ENCODE assay signal across 26 cellular contexts in genomic region chr1:63848764-63849548, GRCh38.
A peak's percentile ranks its signal among the peaks of the same experiment; 100 is the strongest.
DNase-seq lines count a peak whose midpoint lies in the region; ATAC-seq, FAIRE-seq and TF ChIP-seq lines count a peak whose summit lies in the region.
"Had no signal": no experiment of that assay in that cellular context is flagged by ENCODE, and none has a peak within 500 bp of the region (broad histone marks: within the 10 kb centered on the region; RNA-seq: fewer than 3 reads in every experiment).

No MANE protein-coding gene starts in this region.

- TF ChIP-seq EP300 in K562 (IDR thresholded peaks at IDR 0.05; ENCODE audit: low read length), result no peak

- H3K4ac ChIP-seq in H9 (ENCODE audit: low read depth, low read length), result no peak overlapping the region

- peaks cover 13% of the 10 kb centered on the region; the same call in 1 of the 2 replicates for H3K4me1 ChIP-seq in H9 (ENCODE audit: insufficient read depth, low read length)
- H3K4me1 ChIP-seq in HUES64 (ENCODE audit: insufficient read depth, low read length), result peaks cover 56% of the 10 kb centered on the region
- no peaks in the 10 kb centered on the region for H3K4me1 ChIP-seq in K562 (replicated peaks in 1 of 2; ENCODE audit: control insufficient read depth in 2 of 2, insufficient read depth in 2 of 2, low read length in 2 of 2)
- H3K4me1 ChIP-seq in left ventricle myocardium inferior, result peaks cover 25% of the 10 kb centered on the region

- no peaks in the 10 kb centered on the region for H3K9me1 ChIP-seq in K562 (ENCODE audit: control insufficient read depth, insufficient read depth, low read length)

- POLR2A ChIA-PET in K562 (lab: Yijun Ruan, JAX) (no interaction called here), HEK293T (lab: Yijun Ruan, JAX) (no interaction called here)

- H3K4me3 ChIP-seq in HUES64 (ENCODE audit: low read length) (no peak overlapping the region), K562 (no peak overlapping the region), left ventricle myocardium inferior (no peak overlapping the region)
- H3K4me3 ChIP-seq: SJCRH30 had no signal

- H2AFZ ChIP-seq in H9 (ENCODE audit: low read length), result no peak overlapping the region
- no peak overlapping the region for H2AFZ ChIP-seq in K562 (ENCODE audit: low read depth, low read length)

- H3K27me3 Mint-ChIP-seq in H9 (ENCODE audit: low read depth) (no peaks in the 10 kb centered on the region; the same call in 1 of the 2 replicates), nephron (ENCODE audit: low read depth) (no peaks in the 10 kb centered on the region), T-helper 17 cell (peaks cover 33% of the 10 kb centered on the region)

- H3K4me1 Mint-ChIP-seq in H9 (peaks cover 70 to 83% of the 10 kb centered on the region in 2 experiments), nephron (peaks cover 63% of the 10 kb centered on the region), T-helper 17 cell (no peaks in the 10 kb centered on the region)
- H3K4me1 Mint-ChIP-seq: CD4-positive, alpha-beta memory T cell; T-cell had no signal

- H3K36me3 Mint-ChIP-seq in H9 (ENCODE audit: insufficient read depth in 1 of 3, low read depth in 3 of 3) (no peaks in the 10 kb centered on the region; a peak in 2 of 7 replicates), nephron (ENCODE audit: low read depth) (no peaks in the 10 kb centered on the region), T-helper 17 cell (ENCODE audit: low read depth) (no peaks in the 10 kb centered on the region)
- H3K36me3 Mint-ChIP-seq: CD4-positive, alpha-beta memory T cell; T-cell had no signal

- no peak overlapping the region for H2BK12ac ChIP-seq in H9 (ENCODE audit: insufficient read length, low read depth, low read length)

- CTCF ChIA-PET in K562 (lab: Yijun Ruan, JAX; ENCODE audit: low intra/inter-chr PET ratio) (no interaction called here), HEK293T (lab: Yijun Ruan, JAX) (interaction anchor here (1.0 kb wide), 2 partner anchors 52 to 174 kb away, joined by 3 read pairs; no protein-coding TSS in a partner anchor)

- no peak overlapping the region for H4K8ac ChIP-seq in H9 (replicated peaks; ENCODE audit: insufficient read length, low read depth, low read length)

- H3K79me1 ChIP-seq in H9 (ENCODE audit: insufficient read depth, low read depth, low read length, poor library complexity, severe bottlenecking), result peaks cover 10% of the 10 kb centered on the region

- no peaks in the 10 kb centered on the region for H4K20me1 ChIP-seq in H9 (ENCODE audit: control insufficient read depth, insufficient read depth, insufficient read length)
- no peaks in the 10 kb centered on the region for H4K20me1 ChIP-seq in K562 (replicated peaks; ENCODE audit: control insufficient read depth, insufficient read depth, low read length)

- H3K79me2 ChIP-seq in H9 (ENCODE audit: insufficient read depth, low read length), result peaks cover 21% of the 10 kb centered on the region
- no peaks in the 10 kb centered on the region for H3K79me2 ChIP-seq in K562 (ENCODE audit: control insufficient read depth, insufficient read depth, low read length)

- no peak overlapping the region for H2BK20ac ChIP-seq in H9 (ENCODE audit: low read depth, low read length, poor library complexity, severe bottlenecking)

- no peak overlapping the region for H3K27ac ChIP-seq in H9 (ENCODE audit: insufficient read length, low read depth, low read length)
- peak overlapping the region; percentile 34; the same call in 1 of the 2 replicates for H3K27ac ChIP-seq in HUES64 (ENCODE audit: low read depth, low read length)
- H3K27ac ChIP-seq in K562 (ENCODE audit: extremely low read depth, low read depth, low read length), result no peak overlapping the region
- no peak overlapping the region for H3K27ac ChIP-seq in left ventricle myocardium inferior (replicated peaks)
- H3K27ac ChIP-seq: SJCRH30 had no signal

- TF ChIP-seq POLR2A in K562 (conservative IDR thresholded peaks at IDR 0.05), result no peak

- no peak overlapping the region for H3K18ac ChIP-seq in H9 (ENCODE audit: insufficient read length, low read depth, low read length)

- ATAC-seq in K562 (no peak), T-helper 17 cell (no peak)
- ATAC-seq: HCT116, PC-3, Right ventricle myocardium inferior, T-cell had no signal

- 0 out of 7 replicates have a peak overlapping the region, but pooled peaks of 2 of the 3 experiments have one; percentile 36 to 37 for H3K27ac Mint-ChIP-seq in H9
- H3K27ac Mint-ChIP-seq in nephron, result peak overlapping the region; percentile 54 to 68 (median 63)
- no peak overlapping the region for H3K27ac Mint-ChIP-seq in T-helper 17 cell
- H3K27ac Mint-ChIP-seq: CD4-positive, alpha-beta memory T cell; T-cell had no signal

- no peak overlapping the region for H3K23ac ChIP-seq in H9 (ENCODE audit: insufficient read length, low read depth, low read length)

- H4K91ac ChIP-seq in H9 (ENCODE audit: insufficient read length, low read depth, low read length), result no peak overlapping the region

- H3K4me2 ChIP-seq in H9 (ENCODE audit: insufficient read depth, insufficient read length, low read length) (no peak overlapping the region), K562 (ENCODE audit: insufficient read depth, low read length) (no peak overlapping the region)

- intact Hi-C loops in K562 (cut with micrococcal nuclease) (no loop called here), left ventricle myocardium inferior (cut with micrococcal nuclease) (no loop called here)

- DNase-seq in H9 (no peak), K562 (ENCODE audit: extremely low read depth in 1 of 4, low spot score in 3 of 4) (no peak), HEK293T (ENCODE audit: extremely low spot score) (no peak), T-helper 17 cell (no peak), left ventricle myocardium inferior (no peak)
- DNase-seq: C1 segment of cervical spinal cord; Caco-2; CD4-positive, alpha-beta memory T cell; IMR-90; NCI-H1092; NCI-H1417 treated with DMSO at 0.1 percent for 48 hours; NCI-H1694 treated with DMSO at 0.1 percent for 48 hours; NCI-H2081; NCI-H345; NCI-H524; NCI-H82; NK-92 treated with Interleukin-12 subunit alpha and Interleukin-12 subunit beta, amount 100 ng/mL, for 24 hours; PC-3; SJCRH30; T-cell had no signal

- H3K9me3 ChIP-seq in H9 (ENCODE audit: control insufficient read depth, low read depth, low read length) (no peaks in the 10 kb centered on the region), HUES64 (ENCODE audit: insufficient read depth, low read depth, low read length) (no peaks in the 10 kb centered on the region), K562 (replicated peaks; ENCODE audit: control insufficient read depth, insufficient read depth, low read depth, low read length) (no peaks in the 10 kb centered on the region), T-helper 17 cell (ENCODE audit: control insufficient read depth, low read length, poor library complexity, severe bottlenecking) (no peaks in the 10 kb centered on the region), left ventricle myocardium inferior (replicated peaks) (no peaks in the 10 kb centered on the region)
- H3K9me3 ChIP-seq: Caco-2, SJCRH30 had no signal

- no peak overlapping the region for H3K9ac ChIP-seq in H9 (ENCODE audit: extremely low read depth, insufficient read length, low read length)
- no peak overlapping the region for H3K9ac ChIP-seq in HUES64 (ENCODE audit: low read depth, low read length)
- no peak overlapping the region for H3K9ac ChIP-seq in K562 (ENCODE audit: insufficient read depth in 1 of 2, low read depth in 2 of 2, low read length in 2 of 2)

- H2BK15ac ChIP-seq in H9 (ENCODE audit: low read depth, low read length), result no peak overlapping the region

- H3K56ac ChIP-seq in H9 (ENCODE audit: insufficient read length, low read depth, low read length), result no peak overlapping the region

- no TSS peak for BruUV-seq in K562 (replicated peaks; lab: Mats Ljungman, UMichigan)

- no peaks in the 10 kb centered on the region for H3K23me2 ChIP-seq in H9 (ENCODE audit: insufficient read length, low read depth, low read length, poor library complexity, severe bottlenecking)

- no peak overlapping the region for H2BK5ac ChIP-seq in H9 (ENCODE audit: insufficient read length, low read length)

- H3K9me3 Mint-ChIP-seq in H9 (no peaks in the 10 kb centered on the region), nephron (no peaks in the 10 kb centered on the region)
- H3K9me3 Mint-ChIP-seq: CD4-positive, alpha-beta memory T cell; T-cell had no signal

- TF ChIP-seq RAD21 in K562 (CRISPR knock-in tag; conservative IDR thresholded peaks at IDR 0.05 in 1 of 2, IDR thresholded peaks at IDR 0.05 in 1 of 2), result no peak

- H3K4me3 Mint-ChIP-seq in H9 (no peak overlapping the region), nephron (no peak overlapping the region), T-helper 17 cell (no peak overlapping the region)
- H3K4me3 Mint-ChIP-seq: CD4-positive, alpha-beta memory T cell; T-cell had no signal

- no peak for FAIRE-seq in K562 (lab: Jason Lieb, UNC)
- FAIRE-seq: G401.6, H1 had no signal

- no peak overlapping the region for H4K5ac ChIP-seq in H9 (ENCODE audit: insufficient read length, low read depth, low read length)

- no CpG with 5 or more reads among the region's 5 CpGs for WGBS in H9 (ENCODE audit: extremely low coverage, insufficient read length, low lambda C conversion rate)
- WGBS in HUES64, result 74% methylated on average over 5 of the region's 5 CpGs
- WGBS in K562 (ENCODE audit: insufficient coverage, low coverage, missing lambda C conversion rate), result 1% methylated on average over 5 of the region's 5 CpGs

- in situ Hi-C loops in K562 (cut with MboI), result no loop called here

- no peaks in the 10 kb centered on the region for H3K36me3 ChIP-seq in HUES64 (ENCODE audit: insufficient read depth, low read length)
- no peaks in the 10 kb centered on the region for H3K36me3 ChIP-seq in K562 (ENCODE audit: control insufficient read depth, insufficient read depth, low read length)
- no peaks in the 10 kb centered on the region for H3K36me3 ChIP-seq in left ventricle myocardium inferior
- H3K36me3 ChIP-seq: SJCRH30 had no signal

- H2BK120ac ChIP-seq in H9 (ENCODE audit: low read depth, low read length, poor library complexity, severe bottlenecking), result no peak overlapping the region

- TF ChIP-seq CTCF in H9 (conservative IDR thresholded peaks at IDR 0.05), result no peak
- no peak for TF ChIP-seq CTCF in K562 (IDR thresholded peaks at IDR 0.05 in 2 of 3, conservative IDR thresholded peaks at IDR 0.05 in 1 of 3; ENCODE audit: insufficient read depth in 2 of 3, low read depth in 1 of 3, low read length in 3 of 3)
- TF ChIP-seq CTCF in nephron (IDR thresholded peaks at IDR 0.05; ENCODE audit: unreplicated experiment in 3 of 3), result no peak
- TF ChIP-seq CTCF in left ventricle myocardium inferior (IDR thresholded peaks at IDR 0.05; ENCODE audit: borderline replicate concordance), result no peak

- no peak overlapping the region for H2AK5ac ChIP-seq in H9 (ENCODE audit: insufficient read length, low read length)

- no peaks in the 10 kb centered on the region for H3K27me3 ChIP-seq in H9 (ENCODE audit: insufficient read depth, low read length)
- H3K27me3 ChIP-seq in HUES64 (ENCODE audit: insufficient read depth, low read length), result no peaks in the 10 kb centered on the region
- peaks cover 0 to 11% of the 10 kb centered on the region in 2 experiments; a peak in 2 of 5 replicates for H3K27me3 ChIP-seq in K562 (ENCODE audit: control insufficient read depth in 2 of 2, insufficient read depth in 2 of 2, low read length in 2 of 2)
- no peaks in the 10 kb centered on the region for H3K27me3 ChIP-seq in left ventricle myocardium inferior (ENCODE audit: low read depth)
- H3K27me3 ChIP-seq: SJCRH30 had no signal

- H3T11ph ChIP-seq in H9 (ENCODE audit: low read length), result no peak overlapping the region

- no peak overlapping the region for H3K14ac ChIP-seq in H9 (ENCODE audit: insufficient read depth, low read length)
